Comparison of ENCODE assay signal across 3 cellular contexts in the genomic region with DNA sequence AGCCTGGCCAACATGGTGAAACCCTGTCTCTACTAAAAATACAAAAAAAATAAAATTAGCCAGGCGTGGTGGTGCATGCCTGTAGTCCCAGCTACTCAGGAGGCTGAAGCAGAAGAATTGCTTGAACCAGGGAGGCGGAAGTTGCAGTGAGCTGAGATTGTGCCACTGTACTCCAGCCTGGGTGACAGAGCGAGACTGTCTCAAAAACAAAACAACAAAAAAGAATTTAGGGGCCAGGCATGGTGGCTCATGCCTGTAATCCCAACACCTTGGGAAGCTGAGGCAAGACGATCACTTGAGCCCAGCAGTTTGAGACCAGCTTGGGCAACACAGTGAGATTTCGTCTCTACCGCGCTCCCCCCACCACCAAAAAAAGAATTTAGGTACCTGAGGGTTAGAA. TPM values are rescaled to one million over a fixed set of nuclear protein-coding genes. Genes with fewer than 3 reads are reported as not detected.
"Had no signal": no experiment of that assay in that cellular context is flagged by ENCODE, and none has a peak within 500 bp of the region (broad histone marks: within the 10 kb centered on the region; RNA-seq: fewer than 3 reads in every experiment).

No MANE protein-coding gene starts in this region.

RNA-seq across cellular contexts. Expression of a gene that starts 2.7 kb away (rescaled TPM):
- total RNA-seq: GM23248, H4, HT-29 had no signal
- polyA plus RNA-seq: GM23248 had no signal
